1 cellular context compared by ENCODE assay signal in genomic region chr9:137147091-137147792, GRCh38.
TF ChIP-seq lines count a peak whose summit lies in the region.

No MANE protein-coding gene starts in this region.

TF ChIP-seq in endothelial cell of umbilical vein, 7 proteins besides CTCF, POLR2A, EP300 and RAD21:
- TF ChIP-seq MAX (IDR thresholded peaks at IDR 0.05; ENCODE audit: insufficient read depth, insufficient read length): peak; percentile 41
- TF ChIP-seq FOS (IDR thresholded peaks at IDR 0.05; ENCODE audit: borderline replicate concordance, insufficient read depth, low read length): no peak
- TF ChIP-seq POLR2AphosphoS5 (IDR thresholded peaks at IDR 0.05; ENCODE audit: insufficient read depth, low read depth, low read length): no peak
